Comparison of ENCODE assay signal across 8 cellular contexts in genomic region chr2:74421248-74421870, GRCh38. TPM values are rescaled to one million over a fixed set of nuclear protein-coding genes. Genes with fewer than 3 reads are reported as not detected.
DNase-seq lines count a peak whose midpoint lies in the region; ATAC-seq and TF ChIP-seq lines count a peak whose summit lies in the region.

Gene C2orf81, minus strand, starts transcription at chr2:74421619. Its CDS starts 59 bp downstream, at chr2:74421560.
Gene WDR54, plus strand, starts transcription at chr2:74421730. Its CDS starts 424 bp downstream, at chr2:74422154.

- no peak for TF ChIP-seq CTCF in chondrocyte (IDR thresholded peaks at IDR 0.05)

- TF ChIP-seq POLR2A in GM19193 (IDR thresholded peaks at IDR 0.05; ENCODE audit: extremely low read depth, insufficient read depth, insufficient read length) = peak; percentile 89

- peak; percentile 67 for ATAC-seq in HG03378 (IDR thresholded peaks at IDR 0.05; ENCODE audit: unreplicated experiment)
- ATAC-seq in left colon = peak; percentile 85

- H3K27me3 Mint-ChIP-seq in chondrocyte (ENCODE audit: low read depth) = peaks cover 3% of the 10 kb centered on the region

- no peaks in the 10 kb centered on the region for H3K9me3 Mint-ChIP-seq in chondrocyte (ENCODE audit: low read depth)

- intact Hi-C loops in left colon (cut with DNase I, micrococcal nuclease) = no loop called here

- peak within 1 kb of the TSS; percentile 78 for H3K27ac Mint-ChIP-seq in chondrocyte (ENCODE audit: unreplicated experiment)

- peak; percentile 84 to 89 for DNase-seq in AML-193 (lab: John Stamatoyannopoulos, UW)
- peak; percentile 62 for DNase-seq in NCI-H446 treated with DMSO at 0.1 percent for 48 hours (lab: John Stamatoyannopoulos, UW)
- peak; percentile 89 for DNase-seq in activated CD4-positive, alpha-beta T cell treated with anti-CD3 and anti-CD28 coated beads for 1 hour
- no peak for DNase-seq in chondrocyte (ENCODE audit: low spot score)
- DNase-seq in left colon = peak; percentile 82 to 92
- peak; percentile 95 for DNase-seq in stimulated activated CD4-positive, alpha-beta T cell treated with anti-CD3 and anti-CD28 coated beads, Interleukin-1b, Interleukin-23, amount 100 ng/mL, for 48 hours

- H3K36me3 Mint-ChIP-seq in chondrocyte (ENCODE audit: low read depth) = peaks cover 7% of the 10 kb centered on the region

- peak within 1 kb of the TSS; percentile 94 for H3K4me3 Mint-ChIP-seq in chondrocyte (ENCODE audit: unreplicated experiment)

- H3K4me1 Mint-ChIP-seq in chondrocyte (ENCODE audit: low read depth) = peaks cover 12% of the 10 kb centered on the region

RNA-seq across cellular contexts. Expression of gene C2orf81, which starts in this region (rescaled TPM):
- 1.3 to 3.4 TPM (median 1.5 TPM) in 3 replicates for total RNA-seq in chondrocyte
- total RNA-seq in left colon = 1 to 10 TPM in 1 of 2 donors, under 1 TPM in 1; 0.49 to 1.7 TPM

RNA-seq across cellular contexts. Expression of gene WDR54, which starts in this region (rescaled TPM):
- total RNA-seq in chondrocyte (10.4 to 11.2 TPM (median 11.0 TPM) in 3 replicates), left colon (1 to 10 TPM; 2.8 to 5.4 TPM)
